ENCODE assay signal across 8 cellular contexts in the genomic region with DNA sequence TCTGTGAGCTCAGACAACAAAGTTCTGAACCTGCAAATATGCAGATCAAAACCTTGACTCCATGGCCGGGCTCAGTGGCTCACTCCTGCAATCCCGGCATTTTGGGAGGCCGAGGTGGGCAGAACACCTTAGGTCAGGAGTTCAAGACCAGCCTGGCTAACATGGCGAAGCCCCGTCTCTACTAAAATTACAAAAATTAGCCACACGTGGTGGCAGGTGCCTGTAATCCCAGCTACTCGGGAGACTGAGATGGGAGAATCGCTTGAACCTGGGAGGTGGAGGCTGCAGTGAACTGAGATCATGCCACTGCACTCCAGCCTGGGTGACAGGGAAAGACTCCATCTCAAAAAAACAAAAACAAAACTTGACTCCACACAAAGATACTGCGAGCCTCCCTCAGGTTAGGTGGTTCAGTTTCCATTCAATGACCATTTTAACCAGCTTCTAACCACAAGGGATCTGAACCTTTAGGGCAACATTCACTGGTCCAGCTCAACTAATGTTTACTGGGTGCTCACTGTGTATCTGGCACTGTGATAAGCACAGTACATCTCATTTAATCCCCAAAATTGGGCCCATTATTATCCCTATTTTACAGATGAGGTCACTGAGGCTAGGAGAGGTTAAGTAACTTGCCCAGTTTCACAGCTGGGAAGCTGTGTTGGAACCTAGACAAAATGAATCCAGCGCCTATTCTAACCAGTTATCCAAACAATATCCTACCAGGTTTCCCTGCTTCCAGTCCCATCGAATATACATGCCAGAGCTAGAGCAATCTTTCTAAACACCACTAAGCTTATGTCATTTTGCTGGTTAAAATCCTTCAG. TPM values are rescaled to one million over a fixed set of nuclear protein-coding genes. Genes with fewer than 3 reads are reported as not detected.
DNase-seq lines count a peak whose midpoint lies in the region; ATAC-seq and TF ChIP-seq lines count a peak whose summit lies in the region.

No MANE protein-coding gene starts in this region.

- peaks cover 44% of the 10 kb centered on the region for H3K4me1 Mint-ChIP-seq in CD8-positive, alpha-beta T cell (ENCODE audit: low read depth)
- H3K4me1 Mint-ChIP-seq in naive thymus-derived CD8-positive, alpha-beta T cell, result peaks cover 32 to 53% (median 41%) of the 10 kb centered on the region in 4 donors

- intact Hi-C loops in CD8-positive, alpha-beta T cell (cut with DNase I, micrococcal nuclease), result no loop called here

- H3K27me3 ChIP-seq in CD8-positive, alpha-beta T cell (ENCODE audit: insufficient read depth, low read length), result no peaks in the 10 kb centered on the region

- H3K4me1 ChIP-seq in CD8-positive, alpha-beta T cell (ENCODE audit: insufficient read depth, low read length), result peaks cover 21% of the 10 kb centered on the region

- peak overlapping the region; percentile 52 for H3K4me3 Mint-ChIP-seq in CD8-positive, alpha-beta T cell
- H3K4me3 Mint-ChIP-seq in naive thymus-derived CD8-positive, alpha-beta T cell, result peak overlapping the region; percentile 44 to 99 (median 67)

- no peak for DNase-seq in CD8-positive, alpha-beta T cell
- DNase-seq in M059J (ENCODE audit: low read depth) (peak; percentile 24), coronary artery (ENCODE audit: low spot score) (no peak), H4 (ENCODE audit: low spot score) (no peak), NK-92 (lab: John Stamatoyannopoulos, UW; ENCODE audit: unreplicated experiment) (no peak)
- no peak for DNase-seq in naive thymus-derived CD8-positive, alpha-beta T cell
- DNase-seq in stimulated activated naive CD4-positive, alpha-beta T cell (lab: John Stamatoyannopoulos, UW), result no peak

- no peaks in the 10 kb centered on the region for H3K9me3 ChIP-seq in CD8-positive, alpha-beta T cell (ENCODE audit: low read length)

- peak overlapping the region; percentile 46 for H3K27ac Mint-ChIP-seq in CD8-positive, alpha-beta T cell
- H3K27ac Mint-ChIP-seq in naive thymus-derived CD8-positive, alpha-beta T cell, result peak overlapping the region; percentile 29 to 100 (median 84)

- H3K36me3 ChIP-seq in CD8-positive, alpha-beta T cell (ENCODE audit: insufficient read depth, low read length), result peaks cover 37% of the 10 kb centered on the region

- CTCF ChIA-PET in CD8-positive, alpha-beta T cell (lab: Charles Lee), result interaction anchor here (1.2 to 1.6 kb wide), 3 partner anchors 16 to 56 kb away, joined by 3 to 5 read pairs (median 5); no protein-coding TSS in a partner anchor

- ATAC-seq in CD8-positive, alpha-beta T cell, result no peak
- ATAC-seq in naive thymus-derived CD8-positive, alpha-beta T cell, result no peak
- no peak for ATAC-seq in HG02623 (IDR thresholded peaks at IDR 0.05; ENCODE audit: unreplicated experiment)

- no peak overlapping the region for H3K27ac ChIP-seq in CD8-positive, alpha-beta T cell (ENCODE audit: low read depth, low read length)
- peak overlapping the region in 1 of 2 donors; percentile 90 for H3K27ac ChIP-seq in coronary artery

- no peaks in the 10 kb centered on the region for H3K27me3 Mint-ChIP-seq in CD8-positive, alpha-beta T cell (ENCODE audit: low read depth)
- H3K27me3 Mint-ChIP-seq in naive thymus-derived CD8-positive, alpha-beta T cell, result no peaks in the 10 kb centered on the region

- H3K36me3 Mint-ChIP-seq in CD8-positive, alpha-beta T cell, result peaks cover 61% of the 10 kb centered on the region
- H3K36me3 Mint-ChIP-seq in naive thymus-derived CD8-positive, alpha-beta T cell, result peaks cover 6 to 58% (median 12%) of the 10 kb centered on the region in 3 donors

- POLR2A ChIA-PET in CD8-positive, alpha-beta T cell (lab: Charles Lee), result interaction anchor here (1.0 to 2.3 kb wide), 3 partner anchors 8 to 366 kb away, joined by 3 to 8 read pairs (median 4); no protein-coding TSS in a partner anchor
- POLR2A ChIA-PET in naive thymus-derived CD8-positive, alpha-beta T cell (lab: Charles Lee), result interaction anchor here (1.0 kb wide), 1 partner anchor 12 kb away, joined by 3 read pairs; no protein-coding TSS in a partner anchor

- no peaks in the 10 kb centered on the region for H3K9me3 Mint-ChIP-seq in CD8-positive, alpha-beta T cell
- peaks cover 0 to 10% (median 0%) of the 10 kb centered on the region in 9 donors for H3K9me3 Mint-ChIP-seq in naive thymus-derived CD8-positive, alpha-beta T cell

- no peak for TF ChIP-seq CTCF in CD8-positive, alpha-beta T cell (IDR thresholded peaks at IDR 0.05)
- no peak for TF ChIP-seq CTCF in coronary artery (IDR thresholded peaks at IDR 0.05)

- H3K4me3 ChIP-seq in CD8-positive, alpha-beta T cell (ENCODE audit: low read depth, low read length), result no peak overlapping the region
- H3K4me3 ChIP-seq in coronary artery, result peak overlapping the region; percentile 77

RNA-seq across cellular contexts. Expression of a gene that starts 1.8 kb away (rescaled TPM):
- total RNA-seq in CD8-positive, alpha-beta T cell, result 100 to 1,000 TPM; 176 to 180 TPM
- total RNA-seq in M059J (2014; rRNA removed; shearing (Covaris generic)), result 850 and 1,048 TPM in 2 replicates
- 10 to 100 TPM; 99.0 to 99.1 TPM for total RNA-seq in naive thymus-derived CD8-positive, alpha-beta T cell
- 100 to 1,000 TPM; 218 to 245 (median 240) TPM for polyA plus RNA-seq in naive thymus-derived CD8-positive, alpha-beta T cell
- total RNA-seq in H4 (2014; rRNA removed; shearing (Covaris generic)), result 659 and 788 TPM in 2 replicates

RNA-seq across cellular contexts. Expression of a gene that starts 39.9 kb away (rescaled TPM):
- total RNA-seq in CD8-positive, alpha-beta T cell, result 1 to 10 TPM; 3.9 to 4.9 TPM
- total RNA-seq in M059J (2014; rRNA removed; shearing (Covaris generic)), result 10.1 and 16.4 TPM in 2 replicates
- 10 to 100 TPM; 13.3 to 14.2 TPM for total RNA-seq in naive thymus-derived CD8-positive, alpha-beta T cell
- polyA plus RNA-seq in naive thymus-derived CD8-positive, alpha-beta T cell, result 1 to 10 TPM; 1.7 to 5.0 (median 3.2) TPM
- total RNA-seq in H4 (2014; rRNA removed; shearing (Covaris generic)), result 5.8 and 6.9 TPM in 2 replicates
